In the genomic region with DNA sequence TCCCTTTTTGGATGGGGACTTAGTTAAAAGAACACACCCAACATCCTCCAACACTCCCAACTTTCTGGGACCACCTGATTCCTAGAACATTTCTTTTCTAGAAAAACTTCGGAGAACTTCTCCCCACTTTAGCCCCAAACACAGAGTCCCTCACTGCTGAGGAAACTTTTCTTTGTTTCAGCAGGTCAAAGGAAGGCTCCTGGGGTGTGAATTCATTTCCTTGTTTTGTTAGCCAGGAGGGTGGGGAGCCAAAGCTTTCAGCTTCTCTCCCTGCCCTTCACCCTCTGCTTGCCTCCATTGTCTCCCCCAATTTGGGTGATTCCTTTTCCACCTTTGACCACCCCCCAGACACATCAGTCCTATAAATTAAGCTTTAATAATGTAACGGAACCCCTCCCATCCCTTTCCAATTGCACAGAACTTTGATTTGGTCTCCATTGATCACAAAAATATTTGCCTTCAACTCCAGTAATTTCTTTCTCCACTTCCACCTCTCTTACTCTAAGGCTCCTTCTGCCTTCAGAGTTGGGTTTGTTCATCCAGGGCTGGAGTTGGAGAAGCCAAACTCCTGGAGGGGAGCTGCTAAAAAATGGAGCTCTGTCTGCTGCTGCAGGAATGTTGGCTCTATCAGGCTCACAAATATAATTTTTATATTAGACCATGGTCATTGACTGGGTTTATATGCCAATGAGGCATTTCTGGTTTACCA, we compare ENCODE assay signal across 17 cellular contexts. TPM values are rescaled to one million over a fixed set of nuclear protein-coding genes. Genes with fewer than 3 reads are reported as not detected.
DNase-seq lines count a peak whose midpoint lies in the region; ATAC-seq, FAIRE-seq and TF ChIP-seq lines count a peak whose summit lies in the region.
"Had no signal": no experiment of that assay in that cellular context is flagged by ENCODE, and none has a peak within 500 bp of the region (broad histone marks: within the 10 kb centered on the region; RNA-seq: fewer than 3 reads in every experiment).

No MANE protein-coding gene starts in this region.

- no peaks in the 10 kb centered on the region for H3K9me3 Mint-ChIP-seq in natural killer cell treated with Interleukin-12 subunit alpha and Interleukin-12 subunit beta and Interleukin-15 and Interleukin-18, amount 100 ng/mL, for 72 hours
- no peaks in the 10 kb centered on the region for H3K9me3 Mint-ChIP-seq in natural killer cell
- H3K9me3 Mint-ChIP-seq: activated naive CD4-positive, alpha-beta T cell treated with anti-CD3 and anti-CD28 coated beads for 36 hours; naive thymus-derived CD8-positive, alpha-beta T cell had no signal

- peaks cover 79% of the 10 kb centered on the region for H3K4me1 ChIP-seq in endothelial cell of umbilical vein (ENCODE audit: control insufficient read depth, extremely low read depth, insufficient read depth, low read length)
- H3K4me1 ChIP-seq in mucosa of rectum (ENCODE audit: control insufficient read depth in 2 of 2, insufficient read depth in 2 of 2, low read length in 2 of 2): peaks cover 36 to 38% of the 10 kb centered on the region in 2 donors
- peaks cover 24% of the 10 kb centered on the region for H3K4me1 ChIP-seq in upper lobe of right lung
- H3K4me1 ChIP-seq: prostate gland had no signal

- no peak for ATAC-seq in natural killer cell treated with Interleukin-12 subunit alpha and Interleukin-12 subunit beta and Interleukin-15 and Interleukin-18, amount 100 ng/mL, for 72 hours
- ATAC-seq in natural killer cell (no peak), upper lobe of right lung (no peak), HG02981 (IDR thresholded peaks at IDR 0.05; ENCODE audit: unreplicated experiment) (no peak), HG03432 (IDR thresholded peaks at IDR 0.05; ENCODE audit: unreplicated experiment) (no peak)
- ATAC-seq: left lobe of liver; naive thymus-derived CD8-positive, alpha-beta T cell had no signal

- peak overlapping the region; percentile 30 for H3K9ac ChIP-seq in endothelial cell of umbilical vein (replicated peaks; ENCODE audit: extremely low read depth, insufficient read depth, low read length)
- peak overlapping the region; percentile 24 to 35 for H3K9ac ChIP-seq in mucosa of rectum (ENCODE audit: low read depth in 1 of 2, low read length in 2 of 2)

- POLR2A ChIA-PET in endothelial cell of umbilical vein (lab: Charles Lee): interaction anchor here (0.7 to 1.6 kb wide), 3 partner anchors 11 to 21 kb away, joined by 3 to 8 read pairs (median 4); no protein-coding TSS in a partner anchor

- no TSS peak for BruUV-seq in endothelial cell of umbilical vein (replicated peaks; lab: Mats Ljungman, UMichigan)

- H3K27me3 ChIP-seq in endothelial cell of umbilical vein (ENCODE audit: control insufficient read depth in 2 of 2, insufficient read depth in 2 of 2, low read length in 2 of 2): no peaks in the 10 kb centered on the region
- H3K27me3 ChIP-seq in mucosa of rectum (ENCODE audit: control insufficient read depth in 2 of 2, insufficient read depth in 2 of 2, low read length in 2 of 2): peaks cover 0 to 3% of the 10 kb centered on the region in 2 donors
- peaks cover 61% of the 10 kb centered on the region for H3K27me3 ChIP-seq in upper lobe of right lung

- H2AFZ ChIP-seq in endothelial cell of umbilical vein (ENCODE audit: low read depth, low read length): no peak overlapping the region

- TF ChIP-seq CTCF in natural killer cell (IDR thresholded peaks at IDR 0.05) (no peak), endothelial cell of umbilical vein (IDR thresholded peaks at IDR 0.05; ENCODE audit: extremely low read depth in 1 of 2, insufficient read depth in 1 of 2, low read depth in 1 of 2, low read length in 2 of 2) (no peak), upper lobe of right lung (IDR thresholded peaks at IDR 0.05) (no peak)

- peaks cover 0 to 5% of the 10 kb centered on the region in 2 experiments for H3K36me3 ChIP-seq in endothelial cell of umbilical vein (ENCODE audit: control insufficient read depth in 2 of 2, extremely low read depth in 1 of 2, insufficient read depth in 2 of 2, low read length in 2 of 2)
- H3K36me3 ChIP-seq in mucosa of rectum (ENCODE audit: control insufficient read depth in 2 of 2, insufficient read depth in 2 of 2, low read length in 2 of 2): peaks cover 6 to 17% of the 10 kb centered on the region in 2 donors
- no peaks in the 10 kb centered on the region for H3K36me3 ChIP-seq in upper lobe of right lung
- H3K36me3 ChIP-seq: prostate gland had no signal

- H3K9me3 ChIP-seq in endothelial cell of umbilical vein (replicated peaks; ENCODE audit: control insufficient read depth, insufficient read depth, low read length) (no peaks in the 10 kb centered on the region), mucosa of rectum (ENCODE audit: control insufficient read depth in 2 of 2, low read length in 2 of 2) (no peaks in the 10 kb centered on the region), upper lobe of right lung (no peaks in the 10 kb centered on the region)
- H3K9me3 ChIP-seq: prostate gland had no signal

- H3K79me2 ChIP-seq in endothelial cell of umbilical vein (ENCODE audit: control insufficient read depth, insufficient read depth, low read length): peaks cover 92% of the 10 kb centered on the region

- peaks cover 0 to 2% of the 10 kb centered on the region in 2 donors for H3K27me3 Mint-ChIP-seq in natural killer cell treated with Interleukin-12 subunit alpha and Interleukin-12 subunit beta and Interleukin-15 and Interleukin-18, amount 100 ng/mL, for 72 hours
- peaks cover 0 to 10% of the 10 kb centered on the region in 2 donors for H3K27me3 Mint-ChIP-seq in natural killer cell (ENCODE audit: low read depth in 2 of 2)

- no peak for DNase-seq in natural killer cell treated with Interleukin-12 subunit alpha and Interleukin-12 subunit beta and Interleukin-15 and Interleukin-18, amount 100 ng/mL, for 72 hours (ENCODE audit: low spot score)
- no peak for DNase-seq in natural killer cell
- DNase-seq in endothelial cell of umbilical vein (ENCODE audit: low read depth, low spot score): peak; percentile 44
- no peak for DNase-seq in upper lobe of right lung
- no peak for DNase-seq in frontal cortex (ENCODE audit: low spot score in 2 of 2)
- DNase-seq: activated CD4-positive, alpha-beta T cell treated with anti-CD3 and anti-CD28 coated beads, Interleukin-2, amount 50 U/mL, for 48 hours; activated naive CD4-positive, alpha-beta T cell treated with anti-CD3 and anti-CD28 coated beads for 36 hours; H9; NCI-H1436; NK-92 treated with Interleukin-12 subunit alpha and Interleukin-12 subunit beta, amount 100 ng/mL, for 24 hours; stimulated activated naive CD4-positive, alpha-beta T cell had no signal

- TF ChIP-seq POLR2A in endothelial cell of umbilical vein (IDR thresholded peaks at IDR 0.05; ENCODE audit: low read depth, low read length): no peak

- H3K9me1 ChIP-seq in endothelial cell of umbilical vein (replicated peaks; ENCODE audit: control insufficient read depth, extremely low read depth, insufficient read depth, low read length): no peaks in the 10 kb centered on the region

- peak overlapping the region; percentile 41 for H3K4me3 Mint-ChIP-seq in natural killer cell treated with Interleukin-12 subunit alpha and Interleukin-12 subunit beta and Interleukin-15 and Interleukin-18, amount 100 ng/mL, for 72 hours
- H3K4me3 Mint-ChIP-seq in natural killer cell: no peak overlapping the region
- H3K4me3 Mint-ChIP-seq: H9 had no signal

- H3K27ac ChIP-seq in endothelial cell of umbilical vein (ENCODE audit: insufficient read depth, low read depth, low read length): peak overlapping the region; percentile 2
- H3K27ac ChIP-seq in mucosa of rectum (ENCODE audit: low read depth in 2 of 2, low read length in 2 of 2): peak overlapping the region; percentile 67 to 75
- peak overlapping the region; percentile 11 for H3K27ac ChIP-seq in upper lobe of right lung
- H3K27ac ChIP-seq: prostate gland had no signal

- dilution Hi-C loops in endothelial cell of umbilical vein (cut with MboI; ENCODE audit: extremely low pct_ligation_motif_present, low sequenced_read_pairs): no loop called here

- peak; percentile 80 for FAIRE-seq in endothelial cell of umbilical vein (lab: Jason Lieb, UNC)
- FAIRE-seq in frontal cortex (lab: Jason Lieb, UNC): no peak

- H3K4me3 ChIP-seq in endothelial cell of umbilical vein (replicated peaks in 1 of 3; ENCODE audit: insufficient read depth in 1 of 3, low read depth in 1 of 3, low read length in 3 of 3) (peak overlapping the region in 1 of 3 experiments; percentile 60), mucosa of rectum (ENCODE audit: low read length in 2 of 2) (peak overlapping the region; percentile 1 to 14), upper lobe of right lung (peak overlapping the region; percentile 39)
- H3K4me3 ChIP-seq: prostate gland had no signal

- no peaks in the 10 kb centered on the region for H3K36me3 Mint-ChIP-seq in natural killer cell treated with Interleukin-12 subunit alpha and Interleukin-12 subunit beta and Interleukin-15 and Interleukin-18, amount 100 ng/mL, for 72 hours
- H3K36me3 Mint-ChIP-seq in natural killer cell: no peaks in the 10 kb centered on the region

- H3K4me1 Mint-ChIP-seq in natural killer cell treated with Interleukin-12 subunit alpha and Interleukin-12 subunit beta and Interleukin-15 and Interleukin-18, amount 100 ng/mL, for 72 hours (ENCODE audit: low read depth in 2 of 2): peaks cover 0 to 19% of the 10 kb centered on the region in 2 donors
- peaks cover 4 to 14% of the 10 kb centered on the region in 2 donors for H3K4me1 Mint-ChIP-seq in natural killer cell

- intact Hi-C loops in natural killer cell (cut with micrococcal nuclease): no loop called here
- intact Hi-C loops in endothelial cell of umbilical vein (cut with micrococcal nuclease): loop anchor here (2.0 kb wide), 1 partner anchor 23 kb away; a partner anchor contains a TSS
- intact Hi-C loops in upper lobe of right lung (cut with DNase I): no loop called here

- no peak overlapping the region for H3K27ac Mint-ChIP-seq in natural killer cell treated with Interleukin-12 subunit alpha and Interleukin-12 subunit beta and Interleukin-15 and Interleukin-18, amount 100 ng/mL, for 72 hours
- no peak overlapping the region for H3K27ac Mint-ChIP-seq in natural killer cell
- H3K27ac Mint-ChIP-seq: activated naive CD4-positive, alpha-beta T cell treated with anti-CD3 and anti-CD28 coated beads for 36 hours; H9 had no signal

- CTCF ChIA-PET in endothelial cell of umbilical vein (lab: Charles Lee): interaction anchor here (0.6 to 6.1 kb wide), 10 partner anchors 8 to 352 kb away, joined by 3 to 28 read pairs (median 4); no protein-coding TSS in a partner anchor

- peak overlapping the region; percentile 80 for H3K4me2 ChIP-seq in endothelial cell of umbilical vein (ENCODE audit: insufficient read depth, low read length)

- no peaks in the 10 kb centered on the region for H4K20me1 ChIP-seq in endothelial cell of umbilical vein (replicated peaks; ENCODE audit: control insufficient read depth, extremely low read depth, insufficient read depth, low read length)

RNA-seq across cellular contexts. Expression of a gene that starts 10.3 kb away (rescaled TPM):
- total RNA-seq in natural killer cell treated with Interleukin-12 subunit alpha and Interleukin-12 subunit beta and Interleukin-15 and Interleukin-18, amount 100 ng/mL, for 72 hours: 1 to 10 TPM; 6.9 to 8.2 TPM
- total RNA-seq in natural killer cell (1 to 10 TPM; 3.5 to 6.7 (median 5.7) TPM), endothelial cell of umbilical vein (11.2 and 13.1 TPM in 2 replicates), upper lobe of right lung (4.9 TPM), frontal cortex (not detected)
- 4.6 and 5.4 TPM in 2 replicates for polyA plus RNA-seq in endothelial cell of umbilical vein
- polyA plus RNA-seq in endothelial cell of umbilical vein (2011; cell fraction: cytosol; rRNA removed): 2.5 and 3.3 TPM in 2 replicates
- 13.6 and 14.6 TPM in 2 replicates for polyA plus RNA-seq in endothelial cell of umbilical vein (2011; cell fraction: nucleus; rRNA removed)
- 5.2 and 5.6 TPM in 2 replicates for polyA plus RNA-seq in endothelial cell of umbilical vein (2012)
- 3.6 and 4.6 TPM in 2 replicates for polyA minus RNA-seq in endothelial cell of umbilical vein
- polyA minus RNA-seq in endothelial cell of umbilical vein (2011; cell fraction: cytosol; rRNA and poly(A)+ RNA removed): 0.51 TPM
- polyA minus RNA-seq in endothelial cell of umbilical vein (2011; cell fraction: nucleus; rRNA and poly(A)+ RNA removed): 8.2 and 8.8 TPM in 2 replicates
- total RNA-seq: H9 had no signal

RNA-seq across cellular contexts. Expression of a gene that starts 22.2 kb away (rescaled TPM):
- 10 to 100 TPM in 1 of 2 donors, 1 to 10 TPM in 1; 9.0 to 15.4 TPM for total RNA-seq in natural killer cell treated with Interleukin-12 subunit alpha and Interleukin-12 subunit beta and Interleukin-15 and Interleukin-18, amount 100 ng/mL, for 72 hours
- total RNA-seq in natural killer cell (10 to 100 TPM in 2 of 3 donors, 1 to 10 TPM in 1; 7.9 to 15.6 (median 15.3) TPM), endothelial cell of umbilical vein (45.0 and 56.6 TPM in 2 replicates), upper lobe of right lung (13.3 TPM), frontal cortex (not detected)
- polyA plus RNA-seq in endothelial cell of umbilical vein: 29.6 and 33.0 TPM in 2 replicates
- 7.9 and 11.6 TPM in 2 replicates for polyA plus RNA-seq in endothelial cell of umbilical vein (2011; cell fraction: cytosol; rRNA removed)
- polyA plus RNA-seq in endothelial cell of umbilical vein (2011; cell fraction: nucleus; rRNA removed): 81.4 and 85.1 TPM in 2 replicates
- polyA plus RNA-seq in endothelial cell of umbilical vein (2012): 19.0 and 19.8 TPM in 2 replicates
- 7.7 and 13.3 TPM in 2 replicates for polyA minus RNA-seq in endothelial cell of umbilical vein
- polyA minus RNA-seq in endothelial cell of umbilical vein (2011; cell fraction: cytosol; rRNA and poly(A)+ RNA removed): 1.3 TPM
- polyA minus RNA-seq in endothelial cell of umbilical vein (2011; cell fraction: nucleus; rRNA and poly(A)+ RNA removed): 18.1 and 32.3 TPM in 2 replicates
- total RNA-seq: H9 had no signal

RNA-seq across cellular contexts. Expression of a gene that starts 22.9 kb away (rescaled TPM):
- total RNA-seq in natural killer cell treated with Interleukin-12 subunit alpha and Interleukin-12 subunit beta and Interleukin-15 and Interleukin-18, amount 100 ng/mL, for 72 hours: 10 to 100 TPM; 20.8 to 30.0 TPM
- 10 to 100 TPM; 21.6 to 30.5 (median 24.7) TPM for total RNA-seq in natural killer cell
- total RNA-seq in endothelial cell of umbilical vein: 21.5 and 23.3 TPM in 2 replicates
- 14.1 and 16.8 TPM in 2 replicates for polyA plus RNA-seq in endothelial cell of umbilical vein
- polyA plus RNA-seq in endothelial cell of umbilical vein (2011; cell fraction: cytosol; rRNA removed): 6.8 and 8.4 TPM in 2 replicates
- polyA plus RNA-seq in endothelial cell of umbilical vein (2011; cell fraction: nucleus; rRNA removed): 12.1 and 13.9 TPM in 2 replicates
- polyA plus RNA-seq in endothelial cell of umbilical vein (2012): 12.0 and 12.5 TPM in 2 replicates
- 3.1 and 3.5 TPM in 2 replicates for polyA minus RNA-seq in endothelial cell of umbilical vein
- polyA minus RNA-seq in endothelial cell of umbilical vein (2011; cell fraction: cytosol; rRNA and poly(A)+ RNA removed): not detected
- polyA minus RNA-seq in endothelial cell of umbilical vein (2011; cell fraction: nucleus; rRNA and poly(A)+ RNA removed): 4.9 and 5.0 TPM in 2 replicates
- total RNA-seq in upper lobe of right lung: 11.0 TPM
- not detected for total RNA-seq in frontal cortex
- total RNA-seq: H9 had no signal

RNA-seq across cellular contexts. Expression of a gene that starts 25.8 kb away (rescaled TPM):
- total RNA-seq in natural killer cell treated with Interleukin-12 subunit alpha and Interleukin-12 subunit beta and Interleukin-15 and Interleukin-18, amount 100 ng/mL, for 72 hours: under 1 TPM in 1 of 2 donors, not detected in 1; 0.70 TPM
- total RNA-seq in natural killer cell (not detected), endothelial cell of umbilical vein (7.3 and 8.5 TPM in 2 replicates), upper lobe of right lung (4.4 TPM), frontal cortex (not detected)
- polyA plus RNA-seq in endothelial cell of umbilical vein: 2.0 and 2.6 TPM in 2 replicates
- polyA plus RNA-seq in endothelial cell of umbilical vein (2011; cell fraction: cytosol; rRNA removed): 1.0 and 1.1 TPM in 2 replicates
- 13.1 and 13.2 TPM in 2 replicates for polyA plus RNA-seq in endothelial cell of umbilical vein (2011; cell fraction: nucleus; rRNA removed)
- 3.3 and 3.5 TPM in 2 replicates for polyA plus RNA-seq in endothelial cell of umbilical vein (2012)
- 0.57 and 0.58 TPM in 2 replicates for polyA minus RNA-seq in endothelial cell of umbilical vein
- polyA minus RNA-seq in endothelial cell of umbilical vein (2011; cell fraction: cytosol; rRNA and poly(A)+ RNA removed): 0.82 TPM
- polyA minus RNA-seq in endothelial cell of umbilical vein (2011; cell fraction: nucleus; rRNA and poly(A)+ RNA removed): 2.5 and 2.6 TPM in 2 replicates
- total RNA-seq: activated naive CD4-positive, alpha-beta T cell treated with anti-CD3 and anti-CD28 coated beads for 36 hours; H9; naive thymus-derived CD8-positive, alpha-beta T cell had no signal
- polyA plus RNA-seq: naive thymus-derived CD8-positive, alpha-beta T cell had no signal

RNA-seq across cellular contexts. Expression of a gene that starts 37.0 kb away (rescaled TPM):
- 1 to 10 TPM; 1.9 to 2.2 TPM for total RNA-seq in natural killer cell treated with Interleukin-12 subunit alpha and Interleukin-12 subunit beta and Interleukin-15 and Interleukin-18, amount 100 ng/mL, for 72 hours
- total RNA-seq in natural killer cell (not detected), endothelial cell of umbilical vein (24.0 and 27.4 TPM in 2 replicates), upper lobe of right lung (4.9 TPM), frontal cortex (not detected)
- 8.8 and 10.0 TPM in 2 replicates for polyA plus RNA-seq in endothelial cell of umbilical vein
- polyA plus RNA-seq in endothelial cell of umbilical vein (2011; cell fraction: cytosol; rRNA removed): 4.3 and 6.1 TPM in 2 replicates
- 42.1 and 47.5 TPM in 2 replicates for polyA plus RNA-seq in endothelial cell of umbilical vein (2011; cell fraction: nucleus; rRNA removed)
- 12.4 and 13.8 TPM in 2 replicates for polyA plus RNA-seq in endothelial cell of umbilical vein (2012)
- 3.9 and 7.0 TPM in 2 replicates for polyA minus RNA-seq in endothelial cell of umbilical vein
- polyA minus RNA-seq in endothelial cell of umbilical vein (2011; cell fraction: cytosol; rRNA and poly(A)+ RNA removed): 2.8 TPM
- 9.1 and 16.5 TPM in 2 replicates for polyA minus RNA-seq in endothelial cell of umbilical vein (2011; cell fraction: nucleus; rRNA and poly(A)+ RNA removed)
- total RNA-seq: activated naive CD4-positive, alpha-beta T cell treated with anti-CD3 and anti-CD28 coated beads for 36 hours; H9; naive thymus-derived CD8-positive, alpha-beta T cell had no signal
- polyA plus RNA-seq: naive thymus-derived CD8-positive, alpha-beta T cell had no signal

Comparison
In these comparisons a context has a peak if more than half of its experiments do, and no peak if none do; other contexts are left out.
1. H3K27ac ChIP-seq: peak in every context shown above with its lines; median percentile 71 in mucosa of rectum; 11 in upper lobe of right lung; 2 in endothelial cell of umbilical vein.
2. RNA of a gene that starts 22.9 kb away (total RNA-seq): 20.8 to 30.0 TPM in natural killer cell treated with Interleukin-12 subunit alpha and Interleukin-12 subunit beta and Interleukin-15 and Interleukin-18, amount 100 ng/mL, for 72 hours, 21.6 to 30.5 TPM in natural killer cell, 21.5 to 23.3 TPM in endothelial cell of umbilical vein and 11.0 TPM in upper lobe of right lung (single experiment); not detected in frontal cortex (single experiment); every median in the first group is over 10 times any median in the second.